ENCODE assay signal across 8 cellular contexts in the genomic region with DNA sequence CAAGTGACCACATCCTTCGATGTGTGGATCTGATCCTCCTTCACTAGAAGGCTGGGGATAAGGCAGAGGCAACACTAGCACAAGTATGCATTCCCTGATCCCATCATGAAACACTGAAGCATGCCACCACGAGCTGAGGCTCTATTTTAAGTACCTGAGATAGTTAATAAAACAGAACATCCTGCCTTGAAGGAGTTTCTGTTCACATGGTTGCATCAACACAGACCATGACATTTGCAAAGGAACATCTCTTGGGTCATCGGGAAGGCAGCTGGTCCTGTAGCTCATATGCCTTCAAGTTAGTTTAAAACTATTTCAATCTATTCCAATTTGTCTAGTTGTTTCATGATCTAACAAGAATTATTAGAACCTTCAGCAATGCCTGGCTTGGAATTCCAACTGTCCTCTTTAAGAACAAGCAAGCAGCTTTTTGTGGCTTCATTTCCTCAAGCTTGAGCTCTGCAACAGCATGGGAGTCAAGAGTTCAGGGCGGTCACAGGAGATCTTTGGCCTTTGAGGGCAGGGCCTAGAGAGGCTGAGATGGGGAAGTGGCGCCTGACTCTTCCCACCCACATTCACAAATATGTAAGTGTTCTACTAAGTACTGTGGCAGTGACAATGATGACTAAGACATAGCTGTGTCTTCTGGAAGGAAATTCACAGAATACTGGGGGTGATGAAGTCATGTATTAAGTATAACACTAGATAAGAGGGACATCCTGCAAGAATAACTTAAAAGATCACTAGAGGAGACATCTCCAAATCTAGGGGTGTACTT. TPM values are rescaled to one million over a fixed set of nuclear protein-coding genes. Genes with fewer than 3 reads are reported as not detected.
DNase-seq lines count a peak whose midpoint lies in the region; TF ChIP-seq lines count a peak whose summit lies in the region.
"Had no signal": no experiment of that assay in that cellular context is flagged by ENCODE, and none has a peak within 500 bp of the region (broad histone marks: within the 10 kb centered on the region; RNA-seq: fewer than 3 reads in every experiment).

No MANE protein-coding gene starts in this region.

- intact Hi-C loops in vagina (cut with DNase I) = no loop called here

- H3K4me3 ChIP-seq in right atrium auricular region = no peak overlapping the region
- no peak overlapping the region for H3K4me3 ChIP-seq in vagina

- TF ChIP-seq POLR2A in vagina (IDR thresholded peaks at IDR 0.05) = no peak

- H3K9me3 ChIP-seq in right atrium auricular region (no peaks in the 10 kb centered on the region), vagina (no peaks in the 10 kb centered on the region)

- H3K36me3 ChIP-seq in right atrium auricular region = peaks cover 26% of the 10 kb centered on the region
- H3K36me3 ChIP-seq in vagina = peaks cover 0 to 28% of the 10 kb centered on the region in 2 donors

- H3K9me3 Mint-ChIP-seq in HFFc6 = no peaks in the 10 kb centered on the region; the same call in 1 of the 2 replicates
- H3K9me3 Mint-ChIP-seq: T-helper 1 cell treated with Interleukin-12 subunit alpha and Interleukin-12 subunit beta and Interleukin-4 antibody, amounts not matched to agents 30 μg/mL and 1 μg/mL, for 36 hours had no signal

- H3K4me1 Mint-ChIP-seq in HFFc6 (ENCODE audit: low read depth) = peaks cover 100% of the 10 kb centered on the region

- TF ChIP-seq CTCF in HFFc6 (IDR thresholded peaks at IDR 0.05) (no peak), right atrium auricular region (IDR thresholded peaks at IDR 0.05) (no peak), vagina (IDR thresholded peaks at IDR 0.05) (no peak)

- DNase-seq in HFFc6 (peak; percentile 91), SW 1271 (lab: John Stamatoyannopoulos, UW) (peak; percentile 34 to 62), right atrium auricular region (ENCODE audit: low spot score) (peak; percentile 73), vagina (ENCODE audit: extremely low spot score in 2 of 2) (no peak), HUDEP-2 (lab: John Stamatoyannopoulos, UW; ENCODE audit: unreplicated experiment in 76 of 76) (no peak), NCI-H146 (lab: John Stamatoyannopoulos, UW) (no peak)
- no peak for DNase-seq in activated CD4-positive, CD25-positive, alpha-beta regulatory T cell treated with anti-CD3 and anti-CD28 coated beads, Interleukin-2, amount 50 U/mL, for 72 hours

- H3K27ac ChIP-seq in right atrium auricular region (peak overlapping the region in 1 of 2 donors; percentile 65), vagina (peak overlapping the region; percentile 18)

- H3K27me3 Mint-ChIP-seq in HFFc6 (ENCODE audit: insufficient read depth) = peaks cover 48% of the 10 kb centered on the region

- H3K4me3 Mint-ChIP-seq in HFFc6 = peak overlapping the region; percentile 98
- H3K4me3 Mint-ChIP-seq: T-helper 1 cell treated with Interleukin-12 subunit alpha and Interleukin-12 subunit beta and Interleukin-4 antibody, amounts not matched to agents 30 μg/mL and 1 μg/mL, for 36 hours had no signal

- peaks cover 96% of the 10 kb centered on the region for H3K36me3 Mint-ChIP-seq in HFFc6 (ENCODE audit: low read depth)

- H3K27ac Mint-ChIP-seq in HFFc6 = peak overlapping the region; percentile 99
- H3K27ac Mint-ChIP-seq: T-helper 1 cell treated with Interleukin-12 subunit alpha and Interleukin-12 subunit beta and Interleukin-4 antibody, amounts not matched to agents 30 μg/mL and 1 μg/mL, for 36 hours had no signal

- H3K27me3 ChIP-seq in right atrium auricular region (no peaks in the 10 kb centered on the region), vagina (no peaks in the 10 kb centered on the region)

- peaks cover 0 to 45% of the 10 kb centered on the region in 2 donors for H3K4me1 ChIP-seq in right atrium auricular region
- peaks cover 70% of the 10 kb centered on the region for H3K4me1 ChIP-seq in vagina

RNA-seq across cellular contexts. Expression of a gene that starts 15.2 kb away (rescaled TPM):
- 100 to 1,000 TPM; 365 to 525 (median 438) TPM for total RNA-seq in HFFc6 (2021; fragmentation: NEBNext Ultra II Directional; extraction: Animal tissue kit (Norgen Biotek cat#: 25700))
- 10 to 100 TPM in 1 of 2 donors, 1 to 10 TPM in 1; 9.6 to 25.4 TPM for total RNA-seq in right atrium auricular region
- total RNA-seq in vagina = 62.1 TPM

Comparison
In these comparisons a context has a peak if more than half of its experiments do, and no peak if none do; other contexts are left out.
1. DNase-seq: peak in HFFc6 (single experiment), SW 1271 (2 of 2) and right atrium auricular region (single experiment); none in vagina (0 of 2), activated CD4-positive, CD25-positive, alpha-beta regulatory T cell treated with anti-CD3 and anti-CD28 coated beads, Interleukin-2, amount 50 U/mL, for 72 hours (single experiment), HUDEP-2 (0 of 76) and NCI-H146 (single experiment).